12 cellular contexts compared by ENCODE assay signal in genomic region chr9:35517136-35517535, GRCh38. TPM values are rescaled to one million over a fixed set of nuclear protein-coding genes. Genes with fewer than 3 reads are reported as not detected.
DNase-seq lines count a peak whose midpoint lies in the region; ATAC-seq, FAIRE-seq and TF ChIP-seq lines count a peak whose summit lies in the region.
"Had no signal": no experiment of that assay in that cellular context is flagged by ENCODE, and none has a peak within 500 bp of the region (broad histone marks: within the 10 kb centered on the region; RNA-seq: fewer than 3 reads in every experiment).

No MANE protein-coding gene starts in this region.

- H3K27ac ChIP-seq in H9 (ENCODE audit: insufficient read length, low read depth, low read length) = no peak overlapping the region
- H3K27ac ChIP-seq in body of pancreas = peak overlapping the region; percentile 75 to 86 (median 82)
- H3K27ac ChIP-seq in skeletal muscle tissue (ENCODE audit: low read depth, low read length) = peak overlapping the region; percentile 99

- no peak overlapping the region for H3K23ac ChIP-seq in H9 (ENCODE audit: insufficient read length, low read depth, low read length)

- H3K56ac ChIP-seq in H9 (ENCODE audit: insufficient read length, low read depth, low read length) = no peak overlapping the region

- DNase-seq in H9 (no peak), body of pancreas (no peak), kidney tubule cell (ENCODE audit: low spot score) (peak; percentile 59), HTR-8/SVneo (ENCODE audit: insufficient read length, low spot score) (no peak), immature natural killer cell (no peak), SKM-1 (lab: John Stamatoyannopoulos, UW; ENCODE audit: unreplicated experiment) (no peak)
- DNase-seq: activated CD4-positive, CD25-positive, alpha-beta regulatory T cell treated with anti-CD3 and anti-CD28 coated beads, Interleukin-2, amount 50 U/mL, for 72 hours; cortex of kidney; NCI-H345; stimulated activated naive B cell treated with anti-CD40 and anti-IgM and Interleukin-4, amounts not matched to agents 10 μg/mL and 1 μg/mL and 100 μg/mL, for 72 hours had no signal

- no peak overlapping the region for H2AFZ ChIP-seq in H9 (ENCODE audit: low read length)

- H3K4me3 Mint-ChIP-seq in H9 (no peak overlapping the region), immature natural killer cell (no peak overlapping the region)
- H3K4me3 Mint-ChIP-seq: stimulated activated naive B cell treated with anti-CD40 and anti-IgM and Interleukin-4, amounts not matched to agents 10 μg/mL and 1 μg/mL and 100 μg/mL, for 72 hours had no signal

- H3K4me3 ChIP-seq in body of pancreas = no peak overlapping the region
- no peak overlapping the region for H3K4me3 ChIP-seq in skeletal muscle tissue (ENCODE audit: low read length in 3 of 3)

- no peak overlapping the region for H3K4ac ChIP-seq in H9 (ENCODE audit: low read depth, low read length)

- H4K5ac ChIP-seq in H9 (ENCODE audit: insufficient read length, low read depth, low read length) = no peak overlapping the region

- no peak overlapping the region for H3T11ph ChIP-seq in H9 (ENCODE audit: low read length)

- H3K9me3 Mint-ChIP-seq in H9 = no peaks in the 10 kb centered on the region
- H3K9me3 Mint-ChIP-seq in immature natural killer cell = no peaks in the 10 kb centered on the region
- H3K9me3 Mint-ChIP-seq: stimulated activated naive B cell treated with anti-CD40 and anti-IgM and Interleukin-4, amounts not matched to agents 10 μg/mL and 1 μg/mL and 100 μg/mL, for 72 hours had no signal

- ATAC-seq in body of pancreas (peak; percentile 54), GM21423 (IDR thresholded peaks at IDR 0.05; ENCODE audit: unreplicated experiment) (no peak)
- ATAC-seq: stimulated activated naive B cell treated with anti-CD40 and anti-IgM and Interleukin-4, amounts not matched to agents 10 μg/mL and 1 μg/mL and 100 μg/mL, for 72 hours had no signal

- peaks cover 43 to 47% of the 10 kb centered on the region in 2 experiments for H3K4me1 Mint-ChIP-seq in H9
- no peaks in the 10 kb centered on the region for H3K4me1 Mint-ChIP-seq in immature natural killer cell

- peak overlapping the region; percentile 63 for H4K91ac ChIP-seq in H9 (ENCODE audit: insufficient read length, low read depth, low read length)

- FAIRE-seq in HTR-8/SVneo (lab: Jason Lieb, UNC) = no peak

- H3K14ac ChIP-seq in H9 (ENCODE audit: insufficient read depth, low read length) = no peak overlapping the region

- H2BK12ac ChIP-seq in H9 (ENCODE audit: insufficient read length, low read depth, low read length) = no peak overlapping the region

- no peak overlapping the region for H2BK5ac ChIP-seq in H9 (ENCODE audit: insufficient read length, low read length)

- WGBS in H9 (ENCODE audit: extremely low coverage, insufficient read length, low lambda C conversion rate) = no CpG with 5 or more reads among the region's 3 CpGs
- WGBS in body of pancreas, 2 donors = 58 to 61% methylated on average over 3 of the region's 3 CpGs

- TF ChIP-seq CTCF in H9 (conservative IDR thresholded peaks at IDR 0.05) = no peak
- no peak for TF ChIP-seq CTCF in body of pancreas (IDR thresholded peaks at IDR 0.05)

- peak overlapping the region; percentile 80 to 93 (median 86); a peak in 5 of 7 replicates for H3K27ac Mint-ChIP-seq in H9
- no peak overlapping the region for H3K27ac Mint-ChIP-seq in immature natural killer cell
- H3K27ac Mint-ChIP-seq: stimulated activated naive B cell treated with anti-CD40 and anti-IgM and Interleukin-4, amounts not matched to agents 10 μg/mL and 1 μg/mL and 100 μg/mL, for 72 hours had no signal

- H3K36me3 Mint-ChIP-seq in H9 (ENCODE audit: insufficient read depth in 1 of 3, low read depth in 3 of 3) (no peaks in the 10 kb centered on the region), immature natural killer cell (no peaks in the 10 kb centered on the region)
- H3K36me3 Mint-ChIP-seq: stimulated activated naive B cell treated with anti-CD40 and anti-IgM and Interleukin-4, amounts not matched to agents 10 μg/mL and 1 μg/mL and 100 μg/mL, for 72 hours had no signal

- no peak overlapping the region for H2BK15ac ChIP-seq in H9 (ENCODE audit: low read depth, low read length)

- H3K27me3 ChIP-seq in H9 (ENCODE audit: insufficient read depth, low read length) (no peaks in the 10 kb centered on the region), body of pancreas (no peaks in the 10 kb centered on the region), skeletal muscle tissue (ENCODE audit: control insufficient read depth in 3 of 3, insufficient read depth in 3 of 3, low read length in 3 of 3) (no peaks in the 10 kb centered on the region)

- no peak for TF ChIP-seq POLR2A in body of pancreas (IDR thresholded peaks at IDR 0.05)

- H2BK20ac ChIP-seq in H9 (ENCODE audit: low read depth, low read length, poor library complexity, severe bottlenecking) = no peak overlapping the region

- H3K4me2 ChIP-seq in H9 (ENCODE audit: insufficient read depth, insufficient read length, low read length) = no peak overlapping the region

- H3K79me2 ChIP-seq in H9 (ENCODE audit: insufficient read depth, low read length) = no peaks in the 10 kb centered on the region

- H3K9me3 ChIP-seq in H9 (ENCODE audit: control insufficient read depth, low read depth, low read length) (no peaks in the 10 kb centered on the region), body of pancreas (no peaks in the 10 kb centered on the region), skeletal muscle tissue (ENCODE audit: control insufficient read depth in 3 of 3, low read length in 3 of 3) (no peaks in the 10 kb centered on the region)

- H3K36me3 ChIP-seq in body of pancreas (replicated peaks in 1 of 2; ENCODE audit: insufficient read depth in 1 of 2, low read depth in 2 of 2) (no peaks in the 10 kb centered on the region), skeletal muscle tissue (ENCODE audit: control insufficient read depth in 3 of 3, insufficient read depth in 3 of 3, low read length in 3 of 3) (no peaks in the 10 kb centered on the region)

- H3K23me2 ChIP-seq in H9 (ENCODE audit: insufficient read length, low read depth, low read length, poor library complexity, severe bottlenecking) = no peaks in the 10 kb centered on the region

- H3K79me1 ChIP-seq in H9 (ENCODE audit: insufficient read depth, low read depth, low read length, poor library complexity, severe bottlenecking) = no peaks in the 10 kb centered on the region

- intact Hi-C loops in body of pancreas (cut with DNase I) = no loop called here

- H3K27me3 Mint-ChIP-seq in H9 (ENCODE audit: low read depth) (no peaks in the 10 kb centered on the region), immature natural killer cell (ENCODE audit: low read depth in 3 of 3) (peaks cover 0 to 2% (median 0%) of the 10 kb centered on the region in 3 donors)
- H3K27me3 Mint-ChIP-seq: stimulated activated naive B cell treated with anti-CD40 and anti-IgM and Interleukin-4, amounts not matched to agents 10 μg/mL and 1 μg/mL and 100 μg/mL, for 72 hours had no signal

- H3K18ac ChIP-seq in H9 (ENCODE audit: insufficient read length, low read depth, low read length) = no peak overlapping the region

- H3K9ac ChIP-seq in H9 (ENCODE audit: extremely low read depth, insufficient read length, low read length) = no peak overlapping the region
- peak overlapping the region; percentile 40 to 57 (median 55) for H3K9ac ChIP-seq in skeletal muscle tissue (ENCODE audit: low read depth in 1 of 3, low read length in 3 of 3)

- H4K8ac ChIP-seq in H9 (replicated peaks; ENCODE audit: insufficient read length, low read depth, low read length) = no peak overlapping the region

- peaks cover 17% of the 10 kb centered on the region for H3K4me1 ChIP-seq in H9 (ENCODE audit: insufficient read depth, low read length)
- peaks cover 63% of the 10 kb centered on the region for H3K4me1 ChIP-seq in body of pancreas
- peaks cover 79 to 86% (median 84%) of the 10 kb centered on the region in 3 donors for H3K4me1 ChIP-seq in skeletal muscle tissue (ENCODE audit: control insufficient read depth in 3 of 3, insufficient read depth in 3 of 3, low read length in 3 of 3)

- H4K20me1 ChIP-seq in H9 (ENCODE audit: control insufficient read depth, insufficient read depth, insufficient read length) = no peaks in the 10 kb centered on the region

- no peak overlapping the region for H2BK120ac ChIP-seq in H9 (ENCODE audit: low read depth, low read length, poor library complexity, severe bottlenecking)

- no peak overlapping the region for H2AK5ac ChIP-seq in H9 (ENCODE audit: insufficient read length, low read length)

RNA-seq across cellular contexts. Expression of gene RUSC2, which starts 27.2 kb away (rescaled TPM):
- total RNA-seq in H9 (2021) (5.8 and 6.3 TPM in 2 replicates), body of pancreas (10 to 100 TPM; 16.9 to 27.4 TPM), skeletal muscle tissue (29.2 TPM)
- under 1 TPM in 2 of 3 donors, not detected in 1; 0.44 to 0.69 TPM for polyA plus RNA-seq in immature natural killer cell

Comparison
In these comparisons a context has a peak if more than half of its experiments do, and no peak if none do; other contexts are left out.
1. H3K27ac Mint-ChIP-seq: peak in H9 (3 of 3); none in immature natural killer cell (0 of 6).